Comparison of ENCODE assay signal across 1 cellular context in the genomic region with DNA sequence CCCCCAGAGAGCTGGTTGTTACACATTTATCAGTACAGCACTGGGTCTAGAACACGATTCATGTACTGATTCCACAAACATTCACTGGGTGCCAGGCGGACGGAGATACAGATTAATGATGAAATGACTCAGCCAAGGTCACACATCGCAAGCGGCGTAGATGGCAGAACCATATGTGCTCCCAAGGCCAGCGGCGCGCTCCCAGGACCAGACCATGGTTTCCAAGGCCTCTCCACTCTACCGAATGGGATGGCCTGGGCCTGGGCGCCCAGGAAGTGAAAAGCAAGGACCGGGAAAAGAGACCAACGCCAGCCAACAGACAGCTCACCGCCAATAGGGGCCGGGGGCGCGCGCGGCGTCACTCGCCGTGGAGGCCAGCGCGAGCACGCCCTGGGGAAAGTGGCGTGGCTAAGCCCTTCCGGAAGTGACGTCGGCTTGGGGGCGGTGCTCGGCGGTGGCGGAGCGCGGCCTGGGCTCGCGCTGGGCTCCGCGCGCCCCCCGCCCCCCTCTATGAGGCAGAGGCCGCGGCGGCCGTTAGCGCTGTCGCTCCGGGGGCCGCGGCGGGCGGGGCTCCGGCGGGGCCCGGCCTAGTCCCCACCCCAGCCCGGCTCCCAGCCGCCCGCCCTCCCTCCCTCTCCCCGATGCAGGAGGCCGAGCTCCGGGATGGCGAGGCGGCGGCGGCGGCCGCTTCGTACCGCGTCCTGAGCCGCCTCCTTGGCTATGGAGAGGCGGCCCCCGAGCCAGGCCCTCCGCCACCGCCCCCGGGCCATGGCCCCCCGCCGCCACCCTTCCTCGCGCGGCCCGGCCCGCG.
A peak's percentile ranks its signal among the peaks of the same experiment; 100 is the strongest.
TF ChIP-seq lines count a peak whose summit lies in the region.

A gene with protein sequence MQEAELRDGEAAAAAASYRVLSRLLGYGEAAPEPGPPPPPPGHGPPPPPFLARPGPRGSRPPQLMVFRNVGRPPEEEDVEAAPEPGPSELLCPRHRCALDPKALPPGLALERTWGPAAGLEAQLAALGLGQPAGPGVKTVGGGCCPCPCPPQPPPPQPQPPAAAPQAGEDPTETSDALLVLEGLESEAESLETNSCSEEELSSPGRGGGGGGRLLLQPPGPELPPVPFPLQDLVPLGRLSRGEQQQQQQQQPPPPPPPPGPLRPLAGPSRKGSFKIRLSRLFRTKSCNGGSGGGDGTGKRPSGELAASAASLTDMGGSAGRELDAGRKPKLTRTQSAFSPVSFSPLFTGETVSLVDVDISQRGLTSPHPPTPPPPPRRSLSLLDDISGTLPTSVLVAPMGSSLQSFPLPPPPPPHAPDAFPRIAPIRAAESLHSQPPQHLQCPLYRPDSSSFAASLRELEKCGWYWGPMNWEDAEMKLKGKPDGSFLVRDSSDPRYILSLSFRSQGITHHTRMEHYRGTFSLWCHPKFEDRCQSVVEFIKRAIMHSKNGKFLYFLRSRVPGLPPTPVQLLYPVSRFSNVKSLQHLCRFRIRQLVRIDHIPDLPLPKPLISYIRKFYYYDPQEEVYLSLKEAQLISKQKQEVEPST (plus strand): TSS at position 433 of the 811 bp plus-strand sequence. CDS start 209 bp downstream, at position 642.

TF ChIP-seq in HepG2, 621 proteins besides CTCF, POLR2A, EP300 and RAD21 (continued from another document and continues in another):
- TF ChIP-seq ZBTB42 (CRISPR knock-in tag; IDR thresholded peaks at IDR 0.05) (peak; percentile 83; the same call in 1 of the 2 replicates), SIN3A (IDR thresholded peaks at IDR 0.05; ENCODE audit: borderline replicate concordance, low read depth, low read length) (peak; percentile 88; the same call in 1 of the 2 replicates), CCAR2 (optimal IDR thresholded peaks at IDR 0.05; ENCODE audit: low read depth, low read length) (no peak), NFYC (CRISPR knock-in tag; IDR thresholded peaks at IDR 0.05) (peak; percentile 81), ZNF33B (CRISPR knock-in tag; IDR thresholded peaks at IDR 0.05) (peak; percentile 71; the same call in 1 of the 2 replicates), ZNF253 (CRISPR knock-in tag; IDR thresholded peaks at IDR 0.05; ENCODE audit: borderline replicate concordance) (no peak), KAT7 (CRISPR knock-in tag; IDR thresholded peaks at IDR 0.05; ENCODE audit: borderline replicate concordance) (peak; percentile 39; the same call in 1 of the 2 replicates), MEIS1 (CRISPR knock-in tag; IDR thresholded peaks at IDR 0.05; ENCODE audit: borderline replicate concordance) (peak; percentile 88), SP2 (CRISPR knock-in tag; IDR thresholded peaks at IDR 0.05) (peak; percentile 81), PLRG1 (conservative IDR thresholded peaks at IDR 0.05) (no peak), REL (CRISPR knock-in tag; conservative IDR thresholded peaks at IDR 0.05) (no peak), RAD51 (IDR thresholded peaks at IDR 0.05; ENCODE audit: borderline replicate concordance) (no peak), NRL (CRISPR knock-in tag; IDR thresholded peaks at IDR 0.05; ENCODE audit: borderline replicate concordance) (peak; percentile 91), CREB1 (IDR thresholded peaks at IDR 0.05) (peak; percentile 96), CREB1 (CRISPR knock-in tag; IDR thresholded peaks at IDR 0.05) (peak; percentile 91), TCF12 (IDR thresholded peaks at IDR 0.05) (no peak), TCF12 (CRISPR knock-in tag; IDR thresholded peaks at IDR 0.05) (no peak), ONECUT2 (CRISPR knock-in tag; IDR thresholded peaks at IDR 0.05) (no peak; the same call in 1 of the 2 replicates), NCOA2 (CRISPR knock-in tag; IDR thresholded peaks at IDR 0.05) (no peak; the same call in none of the 2 replicates), KLF12 (CRISPR knock-in tag; IDR thresholded peaks at IDR 0.05; ENCODE audit: borderline replicate concordance) (peak; percentile 79), ZNF747 (CRISPR knock-in tag; IDR thresholded peaks at IDR 0.05; ENCODE audit: borderline replicate concordance) (peak; percentile 88), NCOA1 (CRISPR knock-in tag; IDR thresholded peaks at IDR 0.05) (peak; percentile 79; the same call in 1 of the 2 replicates), ZSCAN25 (CRISPR knock-in tag; IDR thresholded peaks at IDR 0.05) (no peak), BORCS8-MEF2B (CRISPR knock-in tag; IDR thresholded peaks at IDR 0.05) (0 out of 2 replicates have a peak, but pooled peaks have one; percentile 66), HOXA9 (CRISPR knock-in tag; IDR thresholded peaks at IDR 0.05; ENCODE audit: borderline replicate concordance) (no peak; the same call in 1 of the 2 replicates), ZNF121 (CRISPR knock-in tag; IDR thresholded peaks at IDR 0.05) (0 out of 2 replicates have a peak, but pooled peaks have one; percentile 34), CENPX (CRISPR knock-in tag; IDR thresholded peaks at IDR 0.05) (no peak), NFIC (IDR thresholded peaks at IDR 0.05; ENCODE audit: low read length) (no peak), CBX5 (CRISPR knock-in tag; IDR thresholded peaks at IDR 0.05; ENCODE audit: borderline replicate concordance) (peak; percentile 94; the same call in 1 of the 2 replicates), GPN1 (CRISPR knock-in tag; IDR thresholded peaks at IDR 0.05; ENCODE audit: borderline replicate concordance) (no peak), MEF2D (CRISPR knock-in tag; IDR thresholded peaks at IDR 0.05) (peak; percentile 78; the same call in 1 of the 2 replicates), ZBTB7A (CRISPR knock-in tag; IDR thresholded peaks at IDR 0.05) (peak; percentile 85)
- TF ChIP-seq, protein P1, sequence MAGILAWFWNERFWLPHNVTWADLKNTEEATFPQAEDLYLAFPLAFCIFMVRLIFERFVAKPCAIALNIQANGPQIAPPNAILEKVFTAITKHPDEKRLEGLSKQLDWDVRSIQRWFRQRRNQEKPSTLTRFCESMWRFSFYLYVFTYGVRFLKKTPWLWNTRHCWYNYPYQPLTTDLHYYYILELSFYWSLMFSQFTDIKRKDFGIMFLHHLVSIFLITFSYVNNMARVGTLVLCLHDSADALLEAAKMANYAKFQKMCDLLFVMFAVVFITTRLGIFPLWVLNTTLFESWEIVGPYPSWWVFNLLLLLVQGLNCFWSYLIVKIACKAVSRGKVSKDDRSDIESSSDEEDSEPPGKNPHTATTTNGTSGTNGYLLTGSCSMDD (CRISPR knock-in tag; IDR thresholded peaks at IDR 0.05): no peak
- TF ChIP-seq, protein P2, sequence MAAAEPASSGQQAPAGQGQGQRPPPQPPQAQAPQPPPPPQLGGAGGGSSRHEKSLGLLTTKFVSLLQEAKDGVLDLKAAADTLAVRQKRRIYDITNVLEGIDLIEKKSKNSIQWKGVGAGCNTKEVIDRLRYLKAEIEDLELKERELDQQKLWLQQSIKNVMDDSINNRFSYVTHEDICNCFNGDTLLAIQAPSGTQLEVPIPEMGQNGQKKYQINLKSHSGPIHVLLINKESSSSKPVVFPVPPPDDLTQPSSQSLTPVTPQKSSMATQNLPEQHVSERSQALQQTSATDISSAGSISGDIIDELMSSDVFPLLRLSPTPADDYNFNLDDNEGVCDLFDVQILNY (CRISPR knock-in tag; conservative IDR thresholded peaks at IDR 0.05): no peak; the same call in 1 of the 2 replicates
- TF ChIP-seq, protein P3, sequence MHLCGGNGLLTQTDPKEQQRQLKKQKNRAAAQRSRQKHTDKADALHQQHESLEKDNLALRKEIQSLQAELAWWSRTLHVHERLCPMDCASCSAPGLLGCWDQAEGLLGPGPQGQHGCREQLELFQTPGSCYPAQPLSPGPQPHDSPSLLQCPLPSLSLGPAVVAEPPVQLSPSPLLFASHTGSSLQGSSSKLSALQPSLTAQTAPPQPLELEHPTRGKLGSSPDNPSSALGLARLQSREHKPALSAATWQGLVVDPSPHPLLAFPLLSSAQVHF (CRISPR knock-in tag; IDR thresholded peaks at IDR 0.05): no peak
- TF ChIP-seq, protein P4, sequence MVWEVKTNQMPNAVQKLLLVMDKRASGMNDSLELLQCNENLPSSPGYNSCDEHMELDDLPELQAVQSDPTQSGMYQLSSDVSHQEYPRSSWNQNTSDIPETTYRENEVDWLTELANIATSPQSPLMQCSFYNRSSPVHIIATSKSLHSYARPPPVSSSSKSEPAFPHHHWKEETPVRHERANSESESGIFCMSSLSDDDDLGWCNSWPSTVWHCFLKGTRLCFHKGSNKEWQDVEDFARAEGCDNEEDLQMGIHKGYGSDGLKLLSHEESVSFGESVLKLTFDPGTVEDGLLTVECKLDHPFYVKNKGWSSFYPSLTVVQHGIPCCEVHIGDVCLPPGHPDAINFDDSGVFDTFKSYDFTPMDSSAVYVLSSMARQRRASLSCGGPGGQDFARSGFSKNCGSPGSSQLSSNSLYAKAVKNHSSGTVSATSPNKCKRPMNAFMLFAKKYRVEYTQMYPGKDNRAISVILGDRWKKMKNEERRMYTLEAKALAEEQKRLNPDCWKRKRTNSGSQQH (CRISPR knock-in tag; IDR thresholded peaks at IDR 0.05; ENCODE audit: low read depth): peak; percentile 95; the same call in 1 of the 2 replicates
- TF ChIP-seq, protein P5, sequence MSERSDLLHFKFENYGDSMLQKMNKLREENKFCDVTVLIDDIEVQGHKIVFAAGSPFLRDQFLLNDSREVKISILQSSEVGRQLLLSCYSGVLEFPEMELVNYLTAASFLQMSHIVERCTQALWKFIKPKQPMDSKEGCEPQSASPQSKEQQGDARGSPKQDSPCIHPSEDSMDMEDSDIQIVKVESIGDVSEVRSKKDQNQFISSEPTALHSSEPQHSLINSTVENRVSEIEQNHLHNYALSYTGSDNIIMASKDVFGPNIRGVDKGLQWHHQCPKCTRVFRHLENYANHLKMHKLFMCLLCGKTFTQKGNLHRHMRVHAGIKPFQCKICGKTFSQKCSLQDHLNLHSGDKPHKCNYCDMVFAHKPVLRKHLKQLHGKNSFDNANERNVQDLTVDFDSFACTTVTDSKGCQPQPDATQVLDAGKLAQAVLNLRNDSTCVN (CRISPR knock-in tag; IDR thresholded peaks at IDR 0.05; ENCODE audit: borderline replicate concordance): peak; percentile 72; the same call in 1 of the 2 replicates
- TF ChIP-seq, protein P6, sequence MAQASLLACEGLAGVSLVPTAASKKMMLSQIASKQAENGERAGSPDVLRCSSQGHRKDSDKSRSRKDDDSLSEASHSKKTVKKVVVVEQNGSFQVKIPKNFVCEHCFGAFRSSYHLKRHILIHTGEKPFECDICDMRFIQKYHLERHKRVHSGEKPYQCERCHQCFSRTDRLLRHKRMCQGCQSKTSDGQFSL (CRISPR knock-in tag; IDR thresholded peaks at IDR 0.05): no peak
- TF ChIP-seq, protein P7, sequence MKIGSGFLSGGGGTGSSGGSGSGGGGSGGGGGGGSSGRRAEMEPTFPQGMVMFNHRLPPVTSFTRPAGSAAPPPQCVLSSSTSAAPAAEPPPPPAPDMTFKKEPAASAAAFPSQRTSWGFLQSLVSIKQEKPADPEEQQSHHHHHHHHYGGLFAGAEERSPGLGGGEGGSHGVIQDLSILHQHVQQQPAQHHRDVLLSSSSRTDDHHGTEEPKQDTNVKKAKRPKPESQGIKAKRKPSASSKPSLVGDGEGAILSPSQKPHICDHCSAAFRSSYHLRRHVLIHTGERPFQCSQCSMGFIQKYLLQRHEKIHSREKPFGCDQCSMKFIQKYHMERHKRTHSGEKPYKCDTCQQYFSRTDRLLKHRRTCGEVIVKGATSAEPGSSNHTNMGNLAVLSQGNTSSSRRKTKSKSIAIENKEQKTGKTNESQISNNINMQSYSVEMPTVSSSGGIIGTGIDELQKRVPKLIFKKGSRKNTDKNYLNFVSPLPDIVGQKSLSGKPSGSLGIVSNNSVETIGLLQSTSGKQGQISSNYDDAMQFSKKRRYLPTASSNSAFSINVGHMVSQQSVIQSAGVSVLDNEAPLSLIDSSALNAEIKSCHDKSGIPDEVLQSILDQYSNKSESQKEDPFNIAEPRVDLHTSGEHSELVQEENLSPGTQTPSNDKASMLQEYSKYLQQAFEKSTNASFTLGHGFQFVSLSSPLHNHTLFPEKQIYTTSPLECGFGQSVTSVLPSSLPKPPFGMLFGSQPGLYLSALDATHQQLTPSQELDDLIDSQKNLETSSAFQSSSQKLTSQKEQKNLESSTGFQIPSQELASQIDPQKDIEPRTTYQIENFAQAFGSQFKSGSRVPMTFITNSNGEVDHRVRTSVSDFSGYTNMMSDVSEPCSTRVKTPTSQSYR (CRISPR knock-in tag; IDR thresholded peaks at IDR 0.05; ENCODE audit: borderline replicate concordance): no peak; the same call in 1 of the 2 replicates
